28 cellular contexts compared by ENCODE assay signal in the genomic region with DNA sequence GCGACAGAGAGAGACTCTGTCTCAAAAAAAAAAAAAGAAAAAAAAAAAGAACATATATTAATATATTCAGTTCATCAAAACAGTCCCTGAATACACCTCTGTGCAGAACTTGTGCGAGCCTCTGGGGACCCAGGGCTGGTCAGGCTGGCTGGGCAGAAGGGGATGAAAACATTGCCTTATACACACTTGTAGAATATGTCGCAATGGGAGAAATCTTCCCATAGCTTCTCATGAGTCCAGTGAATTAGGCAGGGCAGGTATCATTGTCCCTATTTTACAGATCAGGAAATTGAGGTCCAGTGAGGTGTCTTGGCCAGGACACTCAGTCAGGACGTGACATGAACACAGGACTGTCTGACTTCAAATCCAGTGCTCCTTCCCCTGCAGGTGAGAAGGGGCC. TPM values are rescaled to one million over a fixed set of nuclear protein-coding genes. Genes with fewer than 3 reads are reported as not detected.
"Had no signal": no experiment of that assay in that cellular context is flagged by ENCODE, and none has a peak within 500 bp of the region (broad histone marks: within the 10 kb centered on the region; RNA-seq: fewer than 3 reads in every experiment).

No MANE protein-coding gene starts in this region.

- DNase-seq: colonic mucosa; cortex of kidney; effector CD8-positive, alpha-beta T cell; effector memory CD8-positive, alpha-beta T cell; erythroblast; esophagus squamous epithelium; foreskin fibroblast; foreskin melanocyte; gastrocnemius medialis; glutamatergic neuron; head of caudate nucleus; heart right ventricle; hippocampal formation; left cardiac atrium; left lung; left ventricle myocardium superior; lower lobe of right lung; mesenchymal stem cell; midbrain; naive thymus-derived CD4-positive, alpha-beta T cell had no signal

- H3K4me3 ChIP-seq: colonic mucosa, esophagus squamous epithelium, gastrocnemius medialis, heart right ventricle, left lung, lower lobe of right lung had no signal

- H3K36me3 ChIP-seq: colonic mucosa, esophagus squamous epithelium, gastrocnemius medialis, heart right ventricle, left lung, lower lobe of right lung had no signal

- H3K27ac ChIP-seq: colonic mucosa, epithelial cell of prostate, esophagus squamous epithelium, gastrocnemius medialis, heart right ventricle, left lung, lower lobe of right lung had no signal

- H3K4me3 Mint-ChIP-seq: dendritic cell treated with granulocyte-macrophage colony-stimulating factor and Interleukin-4, amounts not matched to agents 40 ng/mL and 50 ng/mL, for 4 days; effector memory CD8-positive, alpha-beta T cell; naive thymus-derived CD4-positive, alpha-beta T cell had no signal

- H3K9me3 ChIP-seq: colonic mucosa, esophagus squamous epithelium, gastrocnemius medialis, heart right ventricle, left lung, lower lobe of right lung had no signal

- H3K9me3 Mint-ChIP-seq: dendritic cell treated with granulocyte-macrophage colony-stimulating factor and Interleukin-4, amounts not matched to agents 40 ng/mL and 50 ng/mL, for 4 days; effector memory CD8-positive, alpha-beta T cell; endodermal cell; naive thymus-derived CD4-positive, alpha-beta T cell had no signal

- H3K4me1 Mint-ChIP-seq: naive thymus-derived CD4-positive, alpha-beta T cell had no signal

- FAIRE-seq: endometrium, islet of Langerhans, keratinocyte had no signal

- H3K36me3 Mint-ChIP-seq: naive thymus-derived CD4-positive, alpha-beta T cell had no signal

- H3K27ac Mint-ChIP-seq: dendritic cell treated with granulocyte-macrophage colony-stimulating factor and Interleukin-4, amounts not matched to agents 40 ng/mL and 50 ng/mL, for 4 days; effector memory CD8-positive, alpha-beta T cell; naive thymus-derived CD4-positive, alpha-beta T cell had no signal

- ATAC-seq: effector memory CD8-positive, alpha-beta T cell; esophagus mucosa; gastrocnemius medialis; heart right ventricle; left cardiac atrium; left lung; left ventricle myocardium superior; lower lobe of right lung; naive thymus-derived CD4-positive, alpha-beta T cell had no signal

- H3K4me1 ChIP-seq: colonic mucosa, esophagus squamous epithelium, gastrocnemius medialis, heart right ventricle, left lung, lower lobe of right lung had no signal

- H3K27me3 ChIP-seq: colonic mucosa, esophagus squamous epithelium, gastrocnemius medialis had no signal

RNA-seq across cellular contexts. Expression of gene WNT4, which starts 12.6 kb away (rescaled TPM):
- total RNA-seq: mononuclear cell; naive thymus-derived CD4-positive, alpha-beta T cell had no signal
